ENCODE assay signal across 1 cellular context in genomic region chr2:77512521-77512920, GRCh38.
TF ChIP-seq lines count a peak whose summit lies in the region.

No MANE protein-coding gene starts in this region.

TF ChIP-seq in WTC11, 78 proteins besides CTCF, POLR2A, EP300 and RAD21 (continued from another document):
- TF ChIP-seq AFF4 (CRISPR knock-in tag; IDR thresholded peaks at IDR 0.05; ENCODE audit: borderline replicate concordance) (no peak), ZSCAN18 (CRISPR knock-in tag; IDR thresholded peaks at IDR 0.05) (no peak), PRDM15 (CRISPR knock-in tag; IDR thresholded peaks at IDR 0.05) (no peak), FOXP1 (CRISPR knock-in tag; IDR thresholded peaks at IDR 0.05; ENCODE audit: borderline replicate concordance) (no peak), IRF2 (CRISPR knock-in tag; IDR thresholded peaks at IDR 0.05; ENCODE audit: borderline replicate concordance, low read depth) (no peak), RORB (CRISPR knock-in tag; IDR thresholded peaks at IDR 0.05) (no peak)
